Comparison of ENCODE assay signal across 36 cellular contexts in genomic region chr6:70903665-70904452, GRCh38. TPM values are rescaled to one million over a fixed set of nuclear protein-coding genes. Genes with fewer than 3 reads are reported as not detected.
"Had no signal": no experiment of that assay in that cellular context is flagged by ENCODE, and none has a peak within 500 bp of the region (broad histone marks: within the 10 kb centered on the region; RNA-seq: fewer than 3 reads in every experiment).

No MANE protein-coding gene starts in this region.

- H3K9me3 ChIP-seq: adrenal gland, body of pancreas, breast epithelium, colonic mucosa had no signal

- ATAC-seq: activated CD8-positive, alpha-beta T cell treated with anti-CD3 and anti-CD28 coated beads for 36 hours; activated naive CD4-positive, alpha-beta T cell treated with anti-CD3 and anti-CD28 coated beads, Interleukin-2, amount 50 U/mL, for 72 hours; activated T-cell treated with anti-CD3 and anti-CD28 coated beads, Interleukin-2, amount 50 U/mL, for 4 hours; activated T-cell treated with anti-CD3 and anti-CD28 coated beads, Interleukin-2, amount 50 U/mL, for 72 hours; activated T-helper 17 cell treated with anti-CD3 and anti-CD28 coated beads, Interleukin-2, amount 50 U/mL, for 72 hours; body of pancreas had no signal

- DNase-seq: activated B cell treated with CpG ODN at 0.5 μM for 24 hours; activated CD4-positive, alpha-beta memory T cell treated with anti-CD3 and anti-CD28 coated beads for 36 hours; activated CD4-positive, alpha-beta T cell treated with anti-CD3 and anti-CD28 coated beads for 4 hours; activated CD4-positive, alpha-beta T cell treated with anti-CD3 and anti-CD28 coated beads, Interleukin-2, amount 10 ng/mL, durations not matched to agents 24 days and 14 days; activated CD4-positive, alpha-beta T cell treated with anti-CD3 and anti-CD28 coated beads, Interleukin-2, amount 50 U/mL, for 1 hour; activated CD4-positive, alpha-beta T cell treated with anti-CD3 and anti-CD28 coated beads, Interleukin-2, amount 50 U/mL, for 4 hours; activated CD4-positive, CD25-positive, alpha-beta regulatory T cell treated with anti-CD3 and anti-CD28 coated beads, Interleukin-2, amount 50 U/mL, for 72 hours; activated CD8-positive, alpha-beta memory T cell treated with anti-CD3 and anti-CD28 coated beads, Interleukin-2, amount 50 U/mL, for 4 hours; activated CD8-positive, alpha-beta T cell treated with anti-CD3 and anti-CD28 coated beads for 36 hours; activated effector memory CD4-positive, alpha-beta T cell treated with anti-CD3 and anti-CD28 coated beads, Interleukin-2, amount 50 U/mL, for 16 hours; activated gamma-delta T cell treated with Interleukin-2 at 50 U/mL for 16 hours; activated naive CD4-positive, alpha-beta T cell; activated naive CD4-positive, alpha-beta T cell treated with anti-CD3 and anti-CD28 coated beads for 36 hours; activated naive CD4-positive, alpha-beta T cell treated with anti-CD3 and anti-CD28 coated beads, Interleukin-2, amount 50 U/mL, for 16 hours; activated naive CD8-positive, alpha-beta T cell treated with anti-CD3 and anti-CD28 coated beads for 36 hours; activated T-cell treated with anti-CD3 and anti-CD28 coated beads for 4 hours; activated T-cell treated with anti-CD3 and anti-CD28 coated beads, Interleukin-2, amount 50 U/mL, for 1 hour; activated T-cell treated with anti-CD3 and anti-CD28 coated beads, Interleukin-2, amount 50 U/mL, for 4 hours; activated T-cell treated with anti-CD3 and anti-CD28 coated beads, Interleukin-2, amount 50 U/mL, for 72 hours; adrenal gland; amniotic stem cell; aorta; body of pancreas; brain microvascular endothelial cell; caudate nucleus; cerebellar nuclear complex; colonic mucosa; T-helper 2 cell; T-helper 9 cell had no signal

- FAIRE-seq: astrocyte had no signal

- H3K27me3 ChIP-seq: adrenal gland, body of pancreas, brain microvascular endothelial cell, breast epithelium, colonic mucosa had no signal

- H3K4me3 ChIP-seq: adrenal gland, body of pancreas, breast epithelium, colonic mucosa had no signal

- H3K36me3 ChIP-seq: adrenal gland, brain microvascular endothelial cell, breast epithelium, colonic mucosa had no signal

- H3K4me1 ChIP-seq: adrenal gland, body of pancreas, breast epithelium, colonic mucosa had no signal

- H3K27ac ChIP-seq: adrenal gland, body of pancreas, brain microvascular endothelial cell, breast epithelium, colonic mucosa, VCaP had no signal

RNA-seq across cellular contexts. Expression of gene B3GAT2, which starts 53.0 kb away (rescaled TPM):
- total RNA-seq: activated B cell treated with CpG ODN at 0.5 μM for 24 hours; activated CD8-positive, alpha-beta memory T cell treated with anti-CD3 and anti-CD28 coated beads for 36 hours; activated naive CD4-positive, alpha-beta T cell treated with anti-CD3 and anti-CD28 coated beads for 36 hours; activated naive CD4-positive, alpha-beta T cell treated with anti-CD3 and anti-CD28 coated beads, Interleukin-2, amount 50 U/mL, for 72 hours; activated T-cell treated with anti-CD3 and anti-CD28 coated beads, Interleukin-2, amount 50 U/mL, for 72 hours; activated T-helper 1 cell treated with anti-CD3 and anti-CD28 coated beads, Interleukin-12 subunit alpha, Interleukin-12 subunit beta, Interleukin-2, Interleukin-4 antibody, amounts not matched to agents 30 ng/mL and 10 ng/mL and 1 ng/mL, durations not matched to agents 14 hours and 24 hours and 36 hours; activated T-helper 17 cell treated with anti-CD3 and anti-CD28 coated beads, Interleukin-2, amount 50 U/mL, for 72 hours; aorta; astrocyte; body of pancreas; colonic mucosa had no signal
